ENCODE assay signal across 16 cellular contexts in the genomic region with DNA sequence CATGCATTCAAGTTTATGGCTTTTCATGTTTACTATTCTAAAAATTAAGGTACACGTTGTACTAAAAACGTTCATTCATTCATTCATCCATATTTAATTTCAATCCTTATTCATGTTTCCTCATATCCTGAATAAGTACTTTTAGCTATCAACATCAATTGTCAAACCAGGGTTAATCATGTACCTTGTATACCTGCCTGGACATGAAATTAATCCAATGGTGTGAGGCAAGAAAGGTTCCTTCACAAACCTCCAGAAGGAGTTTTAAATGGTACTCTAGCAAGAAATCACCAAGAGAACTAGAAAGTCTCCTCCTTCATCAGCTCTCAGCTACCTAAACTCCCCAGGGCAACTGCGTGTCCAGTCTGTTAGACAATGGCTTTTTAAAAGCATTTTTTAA. TPM values are rescaled to one million over a fixed set of nuclear protein-coding genes. Genes with fewer than 3 reads are reported as not detected.
DNase-seq lines count a peak whose midpoint lies in the region; ATAC-seq, FAIRE-seq and TF ChIP-seq lines count a peak whose summit lies in the region.
"Had no signal": no experiment of that assay in that cellular context is flagged by ENCODE, and none has a peak within 500 bp of the region (broad histone marks: within the 10 kb centered on the region; RNA-seq: fewer than 3 reads in every experiment).

No MANE protein-coding gene starts in this region.

- H3K4me1 ChIP-seq in HepG2 (ENCODE audit: insufficient read depth, low read length): peaks cover 85% of the 10 kb centered on the region
- H3K4me1 ChIP-seq in right lobe of liver: peaks cover 0 to 17% (median 0%) of the 10 kb centered on the region in 4 donors
- peaks cover 7% of the 10 kb centered on the region for H3K4me1 ChIP-seq in foreskin keratinocyte
- peaks cover 41% of the 10 kb centered on the region for H3K4me1 ChIP-seq in SJCRH30

- H3K4me1 Mint-ChIP-seq in T-helper 17 cell: peaks cover 74% of the 10 kb centered on the region

- TF ChIP-seq RAD21 in HepG2 (CRISPR knock-in tag; IDR thresholded peaks at IDR 0.05): no peak

- POLR2A ChIA-PET in HepG2 (lab: Yijun Ruan, JAX): no interaction called here

- no peak for TF ChIP-seq CTCF in HepG2 (CRISPR knock-in tag; IDR thresholded peaks at IDR 0.05)
- no peak for TF ChIP-seq CTCF in right lobe of liver (IDR thresholded peaks at IDR 0.05)
- TF ChIP-seq CTCF in foreskin keratinocyte (conservative IDR thresholded peaks at IDR 0.05): no peak

- no peak for ATAC-seq in HepG2
- no peak for ATAC-seq in right lobe of liver
- no peak for ATAC-seq in T-helper 17 cell
- ATAC-seq in foreskin keratinocyte: peak; percentile 56
- no peak for ATAC-seq in HG03354 (IDR thresholded peaks at IDR 0.05; ENCODE audit: poor library complexity, severe bottlenecking, unreplicated experiment)
- no peak for ATAC-seq in HG02798 (IDR thresholded peaks at IDR 0.05; ENCODE audit: poor library complexity, unreplicated experiment)
- ATAC-seq in SK-N-SH treated with all-trans-retinoic acid at 6 μM for 48 hours: no peak

- H3K27me3 ChIP-seq in HepG2 (ENCODE audit: control insufficient read depth in 1 of 2, insufficient read depth in 2 of 2, low read length in 2 of 2): no peaks in the 10 kb centered on the region
- no peaks in the 10 kb centered on the region for H3K27me3 ChIP-seq in right lobe of liver
- H3K27me3 ChIP-seq in foreskin keratinocyte: no peaks in the 10 kb centered on the region
- H3K27me3 ChIP-seq in SJCRH30: no peaks in the 10 kb centered on the region

- WGBS in HepG2 (ENCODE audit: low lambda C conversion rate): 94% methylated on average over 3 of the region's 3 CpGs
- 85% methylated on average over 3 of the region's 3 CpGs for WGBS in right lobe of liver (ENCODE audit: insufficient coverage, low coverage, low lambda C conversion rate, missing lambda C conversion rate)

- no peak overlapping the region for H3K4me3 Mint-ChIP-seq in T-helper 17 cell

- no peaks in the 10 kb centered on the region for H3K36me3 Mint-ChIP-seq in T-helper 17 cell (ENCODE audit: low read depth)

- peaks cover 1 to 52% of the 10 kb centered on the region in 2 experiments; a peak in 4 of 5 replicates for H3K36me3 ChIP-seq in HepG2 (replicated peaks in 1 of 2; ENCODE audit: control insufficient read depth in 1 of 2, insufficient read depth in 2 of 2, low read length in 2 of 2)
- H3K36me3 ChIP-seq in right lobe of liver: no peaks in the 10 kb centered on the region
- H3K36me3 ChIP-seq in SJCRH30: 0 out of 2 replicates have a peak, but pooled peaks cover 7% of the 10 kb centered on the region

- TSS peak; percentile 1 for BruUV-seq in HepG2 (replicated peaks; lab: Mats Ljungman, UMichigan)

- no peak overlapping the region for H3K4me3 ChIP-seq in HepG2 (replicated peaks in 1 of 3; ENCODE audit: insufficient read depth in 1 of 3, low read depth in 2 of 3, low read length in 3 of 3)
- H3K4me3 ChIP-seq in right lobe of liver: no peak overlapping the region
- H3K4me3 ChIP-seq in SJCRH30: no peak overlapping the region

- intact Hi-C loops in HepG2 (cut with micrococcal nuclease; ENCODE audit: unreplicated experiment): no loop called here
- intact Hi-C loops in right lobe of liver (cut with DNase I): no loop called here

- no peaks in the 10 kb centered on the region for H3K9me3 ChIP-seq in HepG2 (ENCODE audit: low read length)
- no peaks in the 10 kb centered on the region for H3K9me3 ChIP-seq in right lobe of liver
- H3K9me3 ChIP-seq in T-helper 17 cell (ENCODE audit: control insufficient read depth, low read length, poor library complexity, severe bottlenecking): no peaks in the 10 kb centered on the region
- H3K9me3 ChIP-seq in SJCRH30 (replicated peaks): no peaks in the 10 kb centered on the region

- H3K79me2 ChIP-seq in HepG2 (ENCODE audit: insufficient read depth, low read length): peaks cover 100% of the 10 kb centered on the region

- no peak for DNase-seq in HepG2 (ENCODE audit: low spot score)
- no peak for DNase-seq in right lobe of liver
- DNase-seq in T-helper 17 cell: no peak
- peak; percentile 42 to 65 for DNase-seq in foreskin keratinocyte
- DNase-seq in SJCRH30: no peak
- DNase-seq: AML-193, GF-D8, Kasumi-1, NCI-H187 treated with DMSO at 0.1 percent for 48 hours, NCI-H2171 treated with DMSO at 0.1 percent for 48 hours, NCI-H774, SHP77 had no signal

- H3K9ac ChIP-seq in HepG2 (ENCODE audit: insufficient read depth, low read depth, low read length): no peak overlapping the region

- TF ChIP-seq EP300 in HepG2 (IDR thresholded peaks at IDR 0.05; ENCODE audit: low read depth in 2 of 2, low read length in 2 of 2): no peak
- no peak for TF ChIP-seq EP300 in HepG2 (CRISPR knock-in tag; IDR thresholded peaks at IDR 0.05; ENCODE audit: borderline replicate concordance)

- peak overlapping the region; percentile 81 for H3K27ac Mint-ChIP-seq in T-helper 17 cell

- peaks cover 100% of the 10 kb centered on the region for H4K20me1 ChIP-seq in HepG2 (ENCODE audit: insufficient read depth, low read length)

- CTCF ChIA-PET in HepG2 (lab: Yijun Ruan, JAX; ENCODE audit: low intra/inter-chr PET ratio, low total read pairs): no interaction called here

- in situ Hi-C loops in HepG2 (cut with HindIII; ENCODE audit: extremely low pct_ligation_motif_present, low pct_unique_long_range_greater_than_20kb): no loop called here

- H3K27ac ChIP-seq in HepG2 (ENCODE audit: extremely low read length, insufficient read depth, low read length): no peak overlapping the region
- H3K27ac ChIP-seq in right lobe of liver: no peak overlapping the region
- no peak overlapping the region for H3K27ac ChIP-seq in foreskin keratinocyte
- H3K27ac ChIP-seq in SJCRH30: no peak overlapping the region

- no peaks in the 10 kb centered on the region for H3K27me3 Mint-ChIP-seq in T-helper 17 cell

- no peak overlapping the region for H2AFZ ChIP-seq in HepG2 (ENCODE audit: low read length)

- no peak overlapping the region for H3K4me2 ChIP-seq in HepG2 (ENCODE audit: low read depth, low read length)

- no peak for TF ChIP-seq POLR2A in HepG2 (IDR thresholded peaks at IDR 0.05; ENCODE audit: insufficient read depth in 1 of 2, low read depth in 2 of 2, low read length in 2 of 2)
- no peak for TF ChIP-seq POLR2A in right lobe of liver (IDR thresholded peaks at IDR 0.05)

- no peak for FAIRE-seq in HepG2 (lab: Jason Lieb, UNC)
- FAIRE-seq: H1 had no signal

TF ChIP-seq in HepG2, 621 proteins besides CTCF, POLR2A, EP300 and RAD21:
- TF ChIP-seq NFIB (CRISPR knock-in tag; IDR thresholded peaks at IDR 0.05; ENCODE audit: borderline replicate concordance) (no peak), NR3C1 (CRISPR knock-in tag; IDR thresholded peaks at IDR 0.05) (no peak)

TF ChIP-seq in SK-N-SH treated with all-trans-retinoic acid at 6 μM for 48 hours, 23 proteins besides CTCF, POLR2A, EP300 and RAD21 (continues in another document):
- TF ChIP-seq TSHZ2 (CRISPR knock-in tag; IDR thresholded peaks at IDR 0.05): no peak
- no peak for TF ChIP-seq ZFP30 (CRISPR knock-in tag; IDR thresholded peaks at IDR 0.05)
- no peak for TF ChIP-seq ARNTL (CRISPR knock-in tag; IDR thresholded peaks at IDR 0.05; ENCODE audit: borderline replicate concordance, low read depth)

RNA-seq across cellular contexts. Expression of gene TMEM123, which starts 33.4 kb away (rescaled TPM):
- total RNA-seq in HepG2 (2016; rRNA removed; fragmentation: Illumina TruSeq; extraction: Trizol) (265 and 365 TPM in 2 replicates), right lobe of liver (100 to 1,000 TPM; 173 to 557 (median 229) TPM), T-helper 17 cell (100 to 1,000 TPM; 372 to 400 TPM), foreskin keratinocyte (213 and 269 TPM in 2 replicates)
- 106 and 111 TPM in 2 replicates for total RNA-seq in HepG2 (2016; cell fraction: cytosol; rRNA removed; fragmentation: Illumina TruSeq; extraction: Trizol; ENCODE audit: low read depth)
- total RNA-seq in HepG2 (2016; cell fraction: insoluble cytoplasmic fraction; rRNA removed; fragmentation: Illumina TruSeq; extraction: Trizol): 253 and 367 TPM in 2 replicates
- total RNA-seq in HepG2 (2016; cell fraction: membrane; rRNA removed; fragmentation: Illumina TruSeq; extraction: Trizol): 267 and 271 TPM in 2 replicates
- total RNA-seq in HepG2 (2016; cell fraction: nucleus; rRNA removed; fragmentation: Illumina TruSeq; extraction: Trizol): 271 and 302 TPM in 2 replicates
- polyA plus RNA-seq in HepG2 (2011; rRNA removed) (2,108 and 2,761 TPM in 2 replicates), foreskin keratinocyte (54.6 and 70.6 TPM in 2 replicates)
- polyA plus RNA-seq in HepG2 (2011; cell fraction: cytosol; rRNA removed): 1,026 and 1,553 TPM in 2 replicates
- 209 and 224 TPM in 2 replicates for polyA plus RNA-seq in HepG2 (2011; cell fraction: nucleus; rRNA removed)
- 787 and 938 TPM in 2 replicates for polyA plus RNA-seq in HepG2 (2012)
- 159 and 182 TPM in 2 replicates for polyA plus RNA-seq in HepG2 (2016; cell fraction: cytosol; fragmentation: Illumina TruSeq; extraction: Trizol; ENCODE audit: low read depth)
- polyA plus RNA-seq in HepG2 (2016; cell fraction: insoluble cytoplasmic fraction; fragmentation: Illumina TruSeq; extraction: Trizol; ENCODE audit: low read depth): 316 and 330 TPM in 2 replicates
- 230 and 256 TPM in 2 replicates for polyA plus RNA-seq in HepG2 (2016; cell fraction: membrane; fragmentation: Illumina TruSeq; extraction: Trizol; ENCODE audit: low read depth)
- polyA plus RNA-seq in HepG2 (2016; cell fraction: nucleus; fragmentation: Illumina TruSeq; extraction: Trizol; ENCODE audit: insufficient read depth, low read depth): 368 and 391 TPM in 2 replicates
- polyA minus RNA-seq in HepG2 (2011; rRNA and poly(A)+ RNA removed; ENCODE audit: low replicate concordance): 117 and 454 TPM in 2 replicates
- polyA minus RNA-seq in HepG2 (2011; cell fraction: cytosol; rRNA and poly(A)+ RNA removed): 1,086 and 1,277 TPM in 2 replicates
- polyA minus RNA-seq in HepG2 (2011; cell fraction: nucleus; rRNA and poly(A)+ RNA removed): 441 and 760 TPM in 2 replicates
- total RNA-seq in SJCRH30 (2014; rRNA removed; shearing (Covaris generic)): 164 and 188 TPM in 2 replicates

Comparison
In these comparisons a context has a peak if more than half of its experiments do, and no peak if none do; other contexts are left out.
1. DNase-seq: peak in foreskin keratinocyte (2 of 2); none in HepG2 (single experiment), right lobe of liver (0 of 3), T-helper 17 cell (0 of 3) and SJCRH30 (0 of 2).